ENCODE assay signal across 8 cellular contexts in the genomic region with DNA sequence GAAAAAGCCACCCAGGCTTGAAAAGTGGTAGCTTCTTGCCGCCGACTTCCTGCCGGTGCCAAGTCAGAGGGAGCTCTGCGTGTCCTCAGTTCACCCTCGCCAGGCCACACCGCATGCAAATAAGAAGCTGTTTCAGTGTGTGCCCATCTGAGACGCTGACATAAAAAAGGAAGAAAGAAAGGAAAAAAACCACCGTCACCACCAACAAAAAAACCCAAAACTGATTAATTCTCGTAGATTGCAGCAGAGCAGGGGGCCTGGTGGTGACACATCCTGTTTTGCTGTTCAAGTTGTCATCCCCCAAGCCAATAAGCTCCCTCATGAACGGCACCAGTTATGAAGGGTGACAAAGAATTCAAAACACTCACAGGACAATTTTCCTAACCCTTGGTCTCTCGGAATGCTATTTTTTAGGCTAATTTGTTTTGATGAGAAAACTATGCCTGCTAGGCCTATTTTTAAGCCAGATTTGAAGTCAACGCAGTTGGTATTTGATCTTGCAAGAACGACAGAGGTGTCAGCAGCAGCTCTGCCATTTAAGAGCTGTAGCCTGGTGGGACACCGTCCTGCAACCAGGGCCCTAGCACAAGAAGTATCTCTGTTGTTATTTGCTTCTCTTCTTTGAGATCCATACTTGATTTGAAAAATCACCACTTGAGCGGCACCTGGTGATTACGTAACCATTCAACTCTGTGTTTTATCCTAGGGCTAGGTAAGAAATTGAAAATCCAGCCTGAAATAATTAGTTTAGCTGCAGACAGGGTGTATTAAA.
DNase-seq lines count a peak whose midpoint lies in the region; ATAC-seq and TF ChIP-seq lines count a peak whose summit lies in the region.

No MANE protein-coding gene starts in this region.

- H3K4me3 ChIP-seq in SU-DHL-6 (ENCODE audit: insufficient read depth, low read length, poor library complexity, severe bottlenecking): peak overlapping the region; percentile 42
- H3K4me3 ChIP-seq in lung: no peak overlapping the region

- peak overlapping the region; percentile 64 for H3K9ac ChIP-seq in SU-DHL-6 (ENCODE audit: low read length)

- H3K27ac ChIP-seq in SU-DHL-6 (ENCODE audit: low read depth, low read length) (peak overlapping the region; percentile 96), lung (ENCODE audit: low read depth in 1 of 2, low read length in 1 of 2) (peak overlapping the region in 1 of 2 donors; percentile 37)

- H3K9me3 ChIP-seq in SU-DHL-6 (ENCODE audit: insufficient read depth, low read length): no peaks in the 10 kb centered on the region
- H3K9me3 ChIP-seq in lung (ENCODE audit: control insufficient read depth in 2 of 2, insufficient read depth in 1 of 2, low read length in 1 of 2): no peaks in the 10 kb centered on the region

- DNase-seq in activated naive CD4-positive, alpha-beta T cell treated with anti-CD3 and anti-CD28 coated beads, Interleukin-2, amount 50 U/mL, for 72 hours (ENCODE audit: low spot score in 2 of 2): peak; percentile 78 to 92
- DNase-seq in lung (ENCODE audit: low spot score) (no peak), NCI-H128 (lab: John Stamatoyannopoulos, UW; ENCODE audit: unreplicated experiment) (no peak), NCI-H2196 treated with DMSO at 0.1 percent for 48 hours (lab: John Stamatoyannopoulos, UW; ENCODE audit: unreplicated experiment) (no peak)
- DNase-seq in stimulated activated CD8-positive, alpha-beta memory T cell treated with anti-CD3 and anti-CD28 coated beads, Interleukin-4, amount 100 ng/mL, for 1 hour (ENCODE audit: low read depth in 2 of 2, low spot score in 1 of 2): peak; percentile 36 to 61

- peak overlapping the region; percentile 99 to 100 for H3K27ac Mint-ChIP-seq in activated naive CD4-positive, alpha-beta T cell treated with anti-CD3 and anti-CD28 coated beads, Interleukin-2, amount 50 U/mL, for 72 hours

- H4K20me1 ChIP-seq in SU-DHL-6 (ENCODE audit: low read depth, low read length): no peaks in the 10 kb centered on the region

- peaks cover 20 to 59% of the 10 kb centered on the region in 2 donors for H3K36me3 Mint-ChIP-seq in activated naive CD4-positive, alpha-beta T cell treated with anti-CD3 and anti-CD28 coated beads, Interleukin-2, amount 50 U/mL, for 72 hours

- peak; percentile 92 for ATAC-seq in GM18873 (IDR thresholded peaks at IDR 0.05; ENCODE audit: low FRiP score, unreplicated experiment)
- ATAC-seq in HG03097 (IDR thresholded peaks at IDR 0.05; ENCODE audit: low FRiP score, unreplicated experiment): peak; percentile 92
- peak; percentile 89 to 92 for ATAC-seq in activated naive CD4-positive, alpha-beta T cell treated with anti-CD3 and anti-CD28 coated beads, Interleukin-2, amount 50 U/mL, for 72 hours
- ATAC-seq in lung (ENCODE audit: insufficient read depth, low FRiP score): peak; percentile 41

- H3K4me2 ChIP-seq in SU-DHL-6 (ENCODE audit: low read depth, low read length, poor library complexity, severe bottlenecking): peak overlapping the region; percentile 83

- H3K79me2 ChIP-seq in SU-DHL-6 (ENCODE audit: insufficient read depth, low read length): no peaks in the 10 kb centered on the region

- H3K9me2 ChIP-seq in SU-DHL-6 (replicated peaks; ENCODE audit: insufficient read depth, low read length): no peaks in the 10 kb centered on the region

- H3K36me3 ChIP-seq in SU-DHL-6 (ENCODE audit: low read length) (no peaks in the 10 kb centered on the region), lung (ENCODE audit: control insufficient read depth in 2 of 2, insufficient read depth in 2 of 2, low read length in 2 of 2) (no peaks in the 10 kb centered on the region)

- WGBS in lung, 2 donors: 17 to 28% methylated on average over 16 of the region's 16 CpGs

- H3F3A ChIP-seq in SU-DHL-6 (ENCODE audit: insufficient read depth): peaks cover 20% of the 10 kb centered on the region

- peaks cover 0 to 8% of the 10 kb centered on the region in 2 donors for H3K4me1 ChIP-seq in lung (ENCODE audit: control insufficient read depth in 2 of 2, insufficient read depth in 2 of 2, low read length in 2 of 2)

- H2AFZ ChIP-seq in SU-DHL-6 (ENCODE audit: low read depth, low read length, severe bottlenecking): peak overlapping the region; percentile 21

- peaks cover 13 to 38% of the 10 kb centered on the region in 2 donors for H3K9me3 Mint-ChIP-seq in activated naive CD4-positive, alpha-beta T cell treated with anti-CD3 and anti-CD28 coated beads, Interleukin-2, amount 50 U/mL, for 72 hours

- no peaks in the 10 kb centered on the region for H3K27me3 ChIP-seq in SU-DHL-6 (ENCODE audit: low read length)
- H3K27me3 ChIP-seq in lung (ENCODE audit: control insufficient read depth, insufficient read depth): no peaks in the 10 kb centered on the region

- TF ChIP-seq CTCF in SU-DHL-6 (IDR thresholded peaks at IDR 0.05; ENCODE audit: insufficient read depth, low read length, poor library complexity, severe bottlenecking) (no peak), lung (IDR thresholded peaks at IDR 0.05; ENCODE audit: control extremely low read depth, extremely low read depth) (no peak)

Comparison
In these comparisons a context has a peak if more than half of its experiments do, and no peak if none do; other contexts are left out.
1. ATAC-seq: peak in every context shown above with its lines; median percentile 92 in GM18873; 92 in HG03097; 90 in activated naive CD4-positive, alpha-beta T cell treated with anti-CD3 and anti-CD28 coated beads, Interleukin-2, amount 50 U/mL, for 72 hours; 41 in lung.
2. DNase-seq: peak in activated naive CD4-positive, alpha-beta T cell treated with anti-CD3 and anti-CD28 coated beads, Interleukin-2, amount 50 U/mL, for 72 hours (2 of 2) and stimulated activated CD8-positive, alpha-beta memory T cell treated with anti-CD3 and anti-CD28 coated beads, Interleukin-4, amount 100 ng/mL, for 1 hour (2 of 2); none in lung (single experiment), NCI-H128 (single experiment) and NCI-H2196 treated with DMSO at 0.1 percent for 48 hours (single experiment).